21 cellular contexts compared by ENCODE assay signal in the genomic region with DNA sequence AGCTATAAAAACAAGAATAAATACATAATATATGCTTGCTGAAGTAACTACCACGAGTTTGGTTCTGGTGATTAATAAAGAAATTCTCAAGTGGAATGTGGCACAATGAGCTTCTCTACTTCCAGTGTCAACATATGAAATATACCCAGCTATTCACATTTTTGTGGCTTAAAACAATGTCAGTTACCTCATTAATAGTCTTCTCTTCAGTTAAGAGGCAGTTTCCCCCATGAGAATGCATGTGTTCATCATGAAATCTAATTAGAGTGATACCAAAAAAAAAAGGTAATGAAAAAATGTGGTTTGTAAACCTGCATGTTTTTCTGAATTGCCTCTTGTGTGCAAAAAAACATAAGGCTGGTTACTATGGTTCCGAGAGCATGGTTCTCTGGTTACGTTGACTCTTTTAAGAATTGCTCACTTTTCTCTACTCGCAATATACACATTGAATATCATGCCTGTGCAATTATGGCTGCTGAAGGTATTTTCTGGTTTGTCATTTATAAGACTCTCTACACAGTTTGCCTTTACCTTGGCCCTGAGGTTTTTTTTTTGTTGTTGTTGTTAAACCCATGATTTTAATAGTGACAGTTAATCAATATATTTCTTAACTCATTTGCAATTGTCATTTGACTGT.
DNase-seq lines count a peak whose midpoint lies in the region; TF ChIP-seq lines count a peak whose summit lies in the region.
"Had no signal": no experiment of that assay in that cellular context is flagged by ENCODE, and none has a peak within 500 bp of the region (broad histone marks: within the 10 kb centered on the region; RNA-seq: fewer than 3 reads in every experiment).

No MANE protein-coding gene starts in this region.

- H3K4me1 ChIP-seq in adrenal gland (replicated peaks in 1 of 2) = no peaks in the 10 kb centered on the region
- H3K4me1 ChIP-seq: right lobe of liver, upper lobe of left lung had no signal

- CTCF ChIA-PET in activated CD4-positive, alpha-beta memory T cell treated with anti-CD3 and anti-CD28 coated beads for 36 hours (lab: Charles Lee) = no interaction called here

- no peak overlapping the region for H3K27ac ChIP-seq in adrenal gland
- H3K27ac ChIP-seq: cardiac muscle cell, right lobe of liver, upper lobe of left lung had no signal

- H3K4me3 Mint-ChIP-seq in type B pancreatic cell = no peak overlapping the region
- no peak overlapping the region for H3K4me3 Mint-ChIP-seq in activated CD4-positive, alpha-beta memory T cell treated with anti-CD3 and anti-CD28 coated beads for 36 hours
- H3K4me3 Mint-ChIP-seq: activated CD4-positive, alpha-beta memory T cell treated with anti-CD3 and anti-CD28 coated beads, Interleukin-2, amount 10 ng/mL, durations not matched to agents 7 days and 5 days; stimulated activated naive CD8-positive, alpha-beta T cell treated with anti-CD3 and anti-CD28 coated beads, Interleukin-15, Interleukin-2, amounts not matched to agents 100 ng/mL and 50 ng/mL, for 24 hours; T-helper 17 cell had no signal

- peaks cover 4% of the 10 kb centered on the region for H3K27me3 Mint-ChIP-seq in type B pancreatic cell
- no peaks in the 10 kb centered on the region for H3K27me3 Mint-ChIP-seq in activated CD4-positive, alpha-beta memory T cell treated with anti-CD3 and anti-CD28 coated beads for 36 hours
- H3K27me3 Mint-ChIP-seq: activated CD4-positive, alpha-beta memory T cell treated with anti-CD3 and anti-CD28 coated beads, Interleukin-2, amount 10 ng/mL, durations not matched to agents 7 days and 5 days; stimulated activated naive CD8-positive, alpha-beta T cell treated with anti-CD3 and anti-CD28 coated beads, Interleukin-15, Interleukin-2, amounts not matched to agents 100 ng/mL and 50 ng/mL, for 24 hours; T-helper 17 cell had no signal

- no peaks in the 10 kb centered on the region for H3K27me3 ChIP-seq in MG63
- no peaks in the 10 kb centered on the region for H3K27me3 ChIP-seq in adrenal gland
- H3K27me3 ChIP-seq: cardiac muscle cell, right lobe of liver, upper lobe of left lung had no signal

- no peak overlapping the region for H3K27ac Mint-ChIP-seq in type B pancreatic cell
- no peak overlapping the region for H3K27ac Mint-ChIP-seq in activated CD4-positive, alpha-beta memory T cell treated with anti-CD3 and anti-CD28 coated beads for 36 hours
- H3K27ac Mint-ChIP-seq: activated CD4-positive, alpha-beta memory T cell treated with anti-CD3 and anti-CD28 coated beads, Interleukin-2, amount 10 ng/mL, durations not matched to agents 7 days and 5 days; activated naive CD4-positive, alpha-beta T cell treated with anti-CD3 and anti-CD28 coated beads, Interleukin-2, amount 50 U/mL, for 72 hours; stimulated activated naive CD8-positive, alpha-beta T cell treated with anti-CD3 and anti-CD28 coated beads, Interleukin-15, Interleukin-2, amounts not matched to agents 100 ng/mL and 50 ng/mL, for 24 hours; T-helper 17 cell had no signal

- no peaks in the 10 kb centered on the region for H3K9me3 Mint-ChIP-seq in type B pancreatic cell
- H3K9me3 Mint-ChIP-seq in activated CD4-positive, alpha-beta memory T cell treated with anti-CD3 and anti-CD28 coated beads for 36 hours = peaks cover under 1% of the 10 kb centered on the region
- H3K9me3 Mint-ChIP-seq: activated CD4-positive, alpha-beta memory T cell treated with anti-CD3 and anti-CD28 coated beads, Interleukin-2, amount 10 ng/mL, durations not matched to agents 7 days and 5 days had no signal

- TF ChIP-seq CTCF in AG09309 (IDR thresholded peaks at IDR 0.05; ENCODE audit: control insufficient read depth, insufficient read depth, low read depth, low read length, missing control alignments) (no peak), type B pancreatic cell (conservative IDR thresholded peaks at IDR 0.05) (no peak), adrenal gland (IDR thresholded peaks at IDR 0.05) (no peak)

- 69 to 84% (median 74%) methylated on average over 4 of the region's 4 CpGs for WGBS in adrenal gland, 4 donors

- DNase-seq in AG09309 (ENCODE audit: low read depth) = peak; percentile 44
- DNase-seq in HCEC 1CT = peak; percentile 34
- peak; percentile 88 for DNase-seq in amniotic epithelial cell (ENCODE audit: low read depth)
- peak; percentile 6 for DNase-seq in kidney tubule cell (ENCODE audit: low spot score)
- DNase-seq in MG63 = no peak
- DNase-seq in type B pancreatic cell (ENCODE audit: extremely low spot score, unreplicated experiment) = no peak
- DNase-seq in activated CD4-positive, alpha-beta memory T cell treated with anti-CD3 and anti-CD28 coated beads for 36 hours = no peak
- no peak for DNase-seq in adrenal gland
- DNase-seq: activated CD4-positive, alpha-beta memory T cell treated with anti-CD3 and anti-CD28 coated beads, Interleukin-2, amount 10 ng/mL, durations not matched to agents 7 days and 5 days; activated T-cell treated with anti-CD3 and anti-CD28 coated beads, Interleukin-2, amount 50 U/mL, for 1 hour; Calu3; GDM1; KG1; NCI-H1105; nucleus accumbens; right lobe of liver; T-helper 17 cell; upper lobe of left lung had no signal

- intact Hi-C loops in activated CD4-positive, alpha-beta memory T cell treated with anti-CD3 and anti-CD28 coated beads for 36 hours (cut with micrococcal nuclease) = no loop called here
- intact Hi-C loops in adrenal gland (cut with DNase I) = no loop called here

- H3K4me1 Mint-ChIP-seq in type B pancreatic cell (ENCODE audit: unreplicated experiment) = peaks cover 55% of the 10 kb centered on the region
- no peaks in the 10 kb centered on the region for H3K4me1 Mint-ChIP-seq in activated CD4-positive, alpha-beta memory T cell treated with anti-CD3 and anti-CD28 coated beads for 36 hours (ENCODE audit: low read depth)
- H3K4me1 Mint-ChIP-seq: activated CD4-positive, alpha-beta memory T cell treated with anti-CD3 and anti-CD28 coated beads, Interleukin-2, amount 10 ng/mL, durations not matched to agents 7 days and 5 days; T-helper 17 cell had no signal

- no peak overlapping the region for H3K4me3 ChIP-seq in AG09309 (ENCODE audit: control insufficient read depth, low read depth, low read length)
- H3K4me3 ChIP-seq in MG63 = no peak overlapping the region
- H3K4me3 ChIP-seq in adrenal gland = no peak overlapping the region
- H3K4me3 ChIP-seq: cardiac muscle cell, right lobe of liver, upper lobe of left lung had no signal

- H3K36me3 Mint-ChIP-seq in type B pancreatic cell = peaks cover 5% of the 10 kb centered on the region
- H3K36me3 Mint-ChIP-seq in activated CD4-positive, alpha-beta memory T cell treated with anti-CD3 and anti-CD28 coated beads for 36 hours = no peaks in the 10 kb centered on the region
- H3K36me3 Mint-ChIP-seq: activated naive CD4-positive, alpha-beta T cell treated with anti-CD3 and anti-CD28 coated beads, Interleukin-2, amount 50 U/mL, for 72 hours had no signal

- POLR2A ChIA-PET in activated CD4-positive, alpha-beta memory T cell treated with anti-CD3 and anti-CD28 coated beads for 36 hours (lab: Charles Lee) = no interaction called here

- H3K36me3 ChIP-seq in MG63 (no peaks in the 10 kb centered on the region), adrenal gland (replicated peaks in 1 of 2) (no peaks in the 10 kb centered on the region)
- H3K36me3 ChIP-seq: cardiac muscle cell, right lobe of liver, upper lobe of left lung had no signal

- TF ChIP-seq POLR2A in adrenal gland (IDR thresholded peaks at IDR 0.05) = no peak

- H3K9me3 ChIP-seq in MG63 = no peaks in the 10 kb centered on the region
- H3K9me3 ChIP-seq in adrenal gland (replicated peaks in 1 of 3) = no peaks in the 10 kb centered on the region
- H3K9me3 ChIP-seq: right lobe of liver, upper lobe of left lung had no signal

Comparison
In these comparisons a context has a peak if more than half of its experiments do, and no peak if none do; other contexts are left out.
1. DNase-seq: peak in AG09309 (single experiment), HCEC 1CT (single experiment), amniotic epithelial cell (single experiment) and kidney tubule cell (single experiment); none in MG63 (single experiment), type B pancreatic cell (single experiment), activated CD4-positive, alpha-beta memory T cell treated with anti-CD3 and anti-CD28 coated beads for 36 hours (single experiment) and adrenal gland (0 of 7).